Comparison of ENCODE assay signal across 18 cellular contexts in genomic region chr22:38879961-38880360, GRCh38. TPM values are rescaled to one million over a fixed set of nuclear protein-coding genes. Genes with fewer than 3 reads are reported as not detected.
DNase-seq lines count a peak whose midpoint lies in the region; ATAC-seq and TF ChIP-seq lines count a peak whose summit lies in the region.
"Had no signal": no experiment of that assay in that cellular context is flagged by ENCODE, and none has a peak within 500 bp of the region (broad histone marks: within the 10 kb centered on the region; RNA-seq: fewer than 3 reads in every experiment).

No MANE protein-coding gene starts in this region.

- H3K4me1 ChIP-seq in esophagus muscularis mucosa = peaks cover 21 to 43% (median 33%) of the 10 kb centered on the region in 4 donors
- peaks cover 20% of the 10 kb centered on the region for H3K4me1 ChIP-seq in osteoblast (ENCODE audit: insufficient read depth, low read length)
- peaks cover 34% of the 10 kb centered on the region for H3K4me1 ChIP-seq in stomach smooth muscle (ENCODE audit: control insufficient read depth, insufficient read depth, low read length)
- H3K4me1 ChIP-seq: Caco-2 had no signal

- WGBS in esophagus muscularis mucosa = 82% methylated on average over 5 of the region's 5 CpGs

- TF ChIP-seq POLR2A in esophagus muscularis mucosa (IDR thresholded peaks at IDR 0.05; ENCODE audit: low read depth) = no peak

- no peak overlapping the region for H2AFZ ChIP-seq in osteoblast (ENCODE audit: low read length)

- no peaks in the 10 kb centered on the region for H3K9me3 Mint-ChIP-seq in naive thymus-derived CD8-positive, alpha-beta T cell
- H3K9me3 Mint-ChIP-seq: CD4-positive, alpha-beta T cell; CD8-positive, alpha-beta T cell had no signal

- H3K27me3 Mint-ChIP-seq in naive thymus-derived CD8-positive, alpha-beta T cell = peaks cover 0 to 11% (median 0%) of the 10 kb centered on the region in 5 donors
- H3K27me3 Mint-ChIP-seq: CD4-positive, alpha-beta T cell had no signal

- H3K36me3 Mint-ChIP-seq in naive thymus-derived CD8-positive, alpha-beta T cell = no peaks in the 10 kb centered on the region
- H3K36me3 Mint-ChIP-seq: CD8-positive, alpha-beta T cell had no signal

- H3K27ac ChIP-seq in esophagus muscularis mucosa (replicated peaks in 1 of 4) (peak overlapping the region; percentile 86 to 90 (median 88)), osteoblast (ENCODE audit: low read depth, low read length) (no peak overlapping the region), stomach smooth muscle (ENCODE audit: low read length) (peak overlapping the region; percentile 99)
- H3K27ac ChIP-seq: 22Rv1; A549; BLaER1 treated with 17β-estradiol and CSF1 and Interleukin-3, amounts not matched to agents 10 nM and 100 nM; C4-2B had no signal

- POLR2A ChIA-PET in naive thymus-derived CD8-positive, alpha-beta T cell (lab: Charles Lee) = no interaction called here

- in situ Hi-C loops in GM13977 (cut with MboI; ENCODE audit: low pct_unique_long_range_greater_than_20kb, low sequenced_read_pairs, unreplicated experiment) = no loop called here

- H3K79me2 ChIP-seq in osteoblast (ENCODE audit: insufficient read depth, low read length) = no peaks in the 10 kb centered on the region

- no peak overlapping the region for H3K27ac Mint-ChIP-seq in naive thymus-derived CD8-positive, alpha-beta T cell
- H3K27ac Mint-ChIP-seq: B cell; CD4-positive, alpha-beta T cell; CD8-positive, alpha-beta T cell had no signal

- no peaks in the 10 kb centered on the region for H4K20me1 ChIP-seq in osteoblast (ENCODE audit: insufficient read depth, low read length)
- H4K20me1 ChIP-seq: BLaER1 treated with 17β-estradiol and CSF1 and Interleukin-3, amounts not matched to agents 10 nM and 100 nM had no signal

- H3K27me3 ChIP-seq in esophagus muscularis mucosa (no peaks in the 10 kb centered on the region), osteoblast (ENCODE audit: insufficient read depth, low read length) (peaks cover 23% of the 10 kb centered on the region), stomach smooth muscle (ENCODE audit: control insufficient read depth in 1 of 2, insufficient read depth in 2 of 2, low read length in 2 of 2) (no peaks in the 10 kb centered on the region)
- H3K27me3 ChIP-seq: BLaER1 treated with 17β-estradiol and CSF1 and Interleukin-3, amounts not matched to agents 10 nM and 100 nM had no signal

- H3K36me3 ChIP-seq in esophagus muscularis mucosa (no peaks in the 10 kb centered on the region), osteoblast (ENCODE audit: insufficient read depth, low read length) (no peaks in the 10 kb centered on the region), stomach smooth muscle (ENCODE audit: control insufficient read depth in 2 of 2, insufficient read depth in 2 of 2, low read length in 2 of 2) (no peaks in the 10 kb centered on the region)
- H3K36me3 ChIP-seq: BLaER1 treated with 17β-estradiol and CSF1 and Interleukin-3, amounts not matched to agents 10 nM and 100 nM had no signal

- H3K4me1 Mint-ChIP-seq in naive thymus-derived CD8-positive, alpha-beta T cell = peaks cover 17 to 35% (median 25%) of the 10 kb centered on the region in 4 donors
- H3K4me1 Mint-ChIP-seq: B cell had no signal

- TF ChIP-seq EP300 in esophagus muscularis mucosa (IDR thresholded peaks at IDR 0.05) = no peak

- ATAC-seq in GM19467 (IDR thresholded peaks at IDR 0.05; ENCODE audit: unreplicated experiment) = no peak
- ATAC-seq in naive thymus-derived CD8-positive, alpha-beta T cell = no peak
- ATAC-seq: A549; CD8-positive, alpha-beta T cell had no signal

- no peak overlapping the region for H3K4me2 ChIP-seq in osteoblast (ENCODE audit: insufficient read depth, low read length)
- H3K4me2 ChIP-seq: A549 had no signal

- DNase-seq in esophagus muscularis mucosa (ENCODE audit: extremely low spot score) = no peak
- DNase-seq in osteoblast (ENCODE audit: insufficient read length, low spot score, missing footprints) = peak; percentile 55
- no peak for DNase-seq in naive thymus-derived CD8-positive, alpha-beta T cell
- no peak for DNase-seq in GM13977 (ENCODE audit: low spot score)
- DNase-seq: AML-193; Caco-2; Calu3; CD4-positive, alpha-beta T cell; CD8-positive, alpha-beta T cell; DMS79 treated with DMSO at 0.1 percent for 48 hours; GF-D8 had no signal

- intact Hi-C loops in esophagus muscularis mucosa (cut with DNase I) = no loop called here

- no peaks in the 10 kb centered on the region for H3K9me3 ChIP-seq in esophagus muscularis mucosa
- no peaks in the 10 kb centered on the region for H3K9me3 ChIP-seq in osteoblast (ENCODE audit: low read depth, low read length)
- no peaks in the 10 kb centered on the region for H3K9me3 ChIP-seq in stomach smooth muscle (ENCODE audit: control insufficient read depth in 2 of 2, low read length in 2 of 2)
- H3K9me3 ChIP-seq: A549, Caco-2 had no signal

- no peak overlapping the region for H3K4me3 Mint-ChIP-seq in naive thymus-derived CD8-positive, alpha-beta T cell
- H3K4me3 Mint-ChIP-seq: B cell; CD4-positive, alpha-beta T cell; CD8-positive, alpha-beta T cell had no signal

- no peak overlapping the region for H3K9ac ChIP-seq in stomach smooth muscle (ENCODE audit: low read length in 2 of 2)
- H3K9ac ChIP-seq: BLaER1 treated with 17β-estradiol and CSF1 and Interleukin-3, amounts not matched to agents 10 nM and 100 nM had no signal

- no peak for TF ChIP-seq CTCF in esophagus muscularis mucosa (IDR thresholded peaks at IDR 0.05)
- no peak for TF ChIP-seq CTCF in osteoblast (IDR thresholded peaks at IDR 0.05; ENCODE audit: extremely low read depth, low read depth, low read length)
- TF ChIP-seq CTCF in GM13977 (IDR thresholded peaks at IDR 0.05; ENCODE audit: extremely low read depth, insufficient read depth, missing control alignments) = no peak

- H3K4me3 ChIP-seq in esophagus muscularis mucosa (no peak overlapping the region), osteoblast (ENCODE audit: insufficient read depth, low read length) (no peak overlapping the region), stomach smooth muscle (ENCODE audit: low read length in 2 of 2) (no peak overlapping the region)
- H3K4me3 ChIP-seq: A549; BLaER1 treated with 17β-estradiol and CSF1 and Interleukin-3, amounts not matched to agents 10 nM and 100 nM had no signal

RNA-seq across cellular contexts. Expression of gene CBX6, which starts 7.9 kb away (rescaled TPM):
- 100 to 1,000 TPM in 3 of 4 donors, 10 to 100 TPM in 1; 73.7 to 172 (median 129) TPM for total RNA-seq in esophagus muscularis mucosa
- 58.6 and 59.5 TPM in 2 replicates for total RNA-seq in osteoblast
- 10 to 100 TPM; 66.7 TPM for total RNA-seq in naive thymus-derived CD8-positive, alpha-beta T cell
- polyA plus RNA-seq in naive thymus-derived CD8-positive, alpha-beta T cell = 1 to 10 TPM; 5.8 to 6.5 (median 6.4) TPM

RNA-seq across cellular contexts. Expression of gene NPTXR, which starts 36.1 kb away (rescaled TPM):
- total RNA-seq in esophagus muscularis mucosa (10 to 100 TPM in 1 of 4 donors, 1 to 10 TPM in 3; 8.2 to 15.0 (median 8.8) TPM), osteoblast (0.72 and 1.5 TPM in 2 replicates)
- 10 to 100 TPM; 11.3 to 12.6 TPM for total RNA-seq in naive thymus-derived CD8-positive, alpha-beta T cell
- polyA plus RNA-seq in naive thymus-derived CD8-positive, alpha-beta T cell = 1 to 10 TPM in 1 of 3 donors, under 1 TPM in 2; 0.73 to 1.1 (median 0.87) TPM
